Comparison of ENCODE assay signal across 1 cellular context in genomic region chr16:89442990-89443726, GRCh38.
A peak's percentile ranks its signal among the peaks of the same experiment; 100 is the strongest.
TF ChIP-seq lines count a peak whose summit lies in the region.

No MANE protein-coding gene starts in this region.

TF ChIP-seq in GM12878, 131 proteins besides CTCF, POLR2A, EP300 and RAD21 (continued from another document):
- TF ChIP-seq, protein P1, sequence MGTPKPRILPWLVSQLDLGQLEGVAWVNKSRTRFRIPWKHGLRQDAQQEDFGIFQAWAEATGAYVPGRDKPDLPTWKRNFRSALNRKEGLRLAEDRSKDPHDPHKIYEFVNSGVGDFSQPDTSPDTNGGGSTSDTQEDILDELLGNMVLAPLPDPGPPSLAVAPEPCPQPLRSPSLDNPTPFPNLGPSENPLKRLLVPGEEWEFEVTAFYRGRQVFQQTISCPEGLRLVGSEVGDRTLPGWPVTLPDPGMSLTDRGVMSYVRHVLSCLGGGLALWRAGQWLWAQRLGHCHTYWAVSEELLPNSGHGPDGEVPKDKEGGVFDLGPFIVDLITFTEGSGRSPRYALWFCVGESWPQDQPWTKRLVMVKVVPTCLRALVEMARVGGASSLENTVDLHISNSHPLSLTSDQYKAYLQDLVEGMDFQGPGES (IDR thresholded peaks at IDR 0.05), result no peak
- TF ChIP-seq POLR2AphosphoS5 (IDR thresholded peaks at IDR 0.05; ENCODE audit: low read length), result 0 out of 2 replicates have a peak, but pooled peaks have one; percentile 1
